Comparison of ENCODE assay signal across 1 cellular context in the genomic region with DNA sequence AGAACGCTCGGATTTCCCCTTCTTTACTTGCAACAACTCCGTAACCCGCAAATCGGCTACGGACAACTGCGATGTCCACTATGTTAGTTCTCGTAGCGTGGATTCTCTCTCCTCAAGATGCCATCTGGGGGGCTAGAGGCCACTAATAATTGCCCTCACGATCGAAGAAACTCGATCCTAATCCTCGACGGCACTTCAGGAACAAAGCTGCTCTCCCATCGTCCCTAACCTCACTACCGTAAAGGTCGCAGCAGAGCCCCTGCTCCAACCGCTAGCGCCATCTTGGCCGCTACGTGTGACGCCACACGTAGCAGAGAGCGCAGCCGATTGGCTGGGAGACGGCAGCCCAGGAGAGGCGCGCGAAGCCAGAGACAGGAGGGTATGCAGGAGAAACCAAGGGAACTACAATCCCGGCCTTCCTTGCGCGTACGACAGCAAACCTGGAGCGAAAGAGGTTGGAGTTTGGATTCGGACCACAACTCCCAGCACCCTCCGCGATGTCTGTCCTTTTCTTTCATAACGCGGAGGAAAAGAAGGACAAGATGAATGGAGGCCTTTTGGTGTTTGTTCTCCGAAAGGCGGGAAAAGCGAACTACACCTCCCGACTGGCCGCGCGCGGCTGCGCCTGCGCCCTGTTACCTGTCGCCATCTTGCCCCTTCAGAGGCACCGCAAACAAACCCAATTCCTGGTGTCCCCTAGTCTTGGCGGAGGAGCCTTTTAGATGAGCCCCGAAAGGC.
TF ChIP-seq lines count a peak whose summit lies in the region.

A gene with protein sequence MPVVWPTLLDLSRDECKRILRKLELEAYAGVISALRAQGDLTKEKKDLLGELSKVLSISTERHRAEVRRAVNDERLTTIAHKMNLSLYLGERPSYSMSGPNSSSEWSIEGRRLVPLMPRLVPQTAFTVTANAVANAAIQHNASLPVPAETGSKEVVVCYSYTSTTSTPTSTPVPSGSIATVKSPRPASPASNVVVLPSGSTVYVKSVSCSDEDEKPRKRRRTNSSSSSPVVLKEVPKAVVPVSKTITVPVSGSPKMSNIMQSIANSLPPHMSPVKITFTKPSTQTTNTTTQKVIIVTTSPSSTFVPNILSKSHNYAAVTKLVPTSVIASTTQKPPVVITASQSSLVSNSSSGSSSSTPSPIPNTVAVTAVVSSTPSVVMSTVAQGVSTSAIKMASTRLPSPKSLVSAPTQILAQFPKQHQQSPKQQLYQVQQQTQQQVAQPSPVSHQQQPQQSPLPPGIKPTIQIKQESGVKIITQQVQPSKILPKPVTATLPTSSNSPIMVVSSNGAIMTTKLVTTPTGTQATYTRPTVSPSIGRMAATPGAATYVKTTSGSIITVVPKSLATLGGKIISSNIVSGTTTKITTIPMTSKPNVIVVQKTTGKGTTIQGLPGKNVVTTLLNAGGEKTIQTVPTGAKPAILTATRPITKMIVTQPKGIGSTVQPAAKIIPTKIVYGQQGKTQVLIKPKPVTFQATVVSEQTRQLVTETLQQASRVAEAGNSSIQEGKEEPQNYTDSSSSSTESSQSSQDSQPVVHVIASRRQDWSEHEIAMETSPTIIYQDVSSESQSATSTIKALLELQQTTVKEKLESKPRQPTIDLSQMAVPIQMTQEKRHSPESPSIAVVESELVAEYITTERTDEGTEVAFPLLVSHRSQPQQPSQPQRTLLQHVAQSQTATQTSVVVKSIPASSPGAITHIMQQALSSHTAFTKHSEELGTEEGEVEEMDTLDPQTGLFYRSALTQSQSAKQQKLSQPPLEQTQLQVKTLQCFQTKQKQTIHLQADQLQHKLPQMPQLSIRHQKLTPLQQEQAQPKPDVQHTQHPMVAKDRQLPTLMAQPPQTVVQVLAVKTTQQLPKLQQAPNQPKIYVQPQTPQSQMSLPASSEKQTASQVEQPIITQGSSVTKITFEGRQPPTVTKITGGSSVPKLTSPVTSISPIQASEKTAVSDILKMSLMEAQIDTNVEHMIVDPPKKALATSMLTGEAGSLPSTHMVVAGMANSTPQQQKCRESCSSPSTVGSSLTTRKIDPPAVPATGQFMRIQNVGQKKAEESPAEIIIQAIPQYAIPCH (N-terminal part only) (plus strand): TSS at position 635 of the 738 bp plus-strand sequence. CDS start 1,921 bp downstream, outside the sequence.

TF ChIP-seq in K562, 482 proteins besides CTCF, POLR2A, EP300 and RAD21 (continued from another document and continues in another):
- TF ChIP-seq, protein P1, sequence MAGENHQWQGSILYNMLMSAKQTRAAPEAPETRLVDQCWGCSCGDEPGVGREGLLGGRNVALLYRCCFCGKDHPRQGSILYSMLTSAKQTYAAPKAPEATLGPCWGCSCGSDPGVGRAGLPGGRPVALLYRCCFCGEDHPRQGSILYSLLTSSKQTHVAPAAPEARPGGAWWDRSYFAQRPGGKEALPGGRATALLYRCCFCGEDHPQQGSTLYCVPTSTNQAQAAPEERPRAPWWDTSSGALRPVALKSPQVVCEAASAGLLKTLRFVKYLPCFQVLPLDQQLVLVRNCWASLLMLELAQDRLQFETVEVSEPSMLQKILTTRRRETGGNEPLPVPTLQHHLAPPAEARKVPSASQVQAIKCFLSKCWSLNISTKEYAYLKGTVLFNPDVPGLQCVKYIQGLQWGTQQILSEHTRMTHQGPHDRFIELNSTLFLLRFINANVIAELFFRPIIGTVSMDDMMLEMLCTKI (IDR thresholded peaks at IDR 0.05; ENCODE audit: partially characterized antibody): no peak
- TF ChIP-seq, protein P2, sequence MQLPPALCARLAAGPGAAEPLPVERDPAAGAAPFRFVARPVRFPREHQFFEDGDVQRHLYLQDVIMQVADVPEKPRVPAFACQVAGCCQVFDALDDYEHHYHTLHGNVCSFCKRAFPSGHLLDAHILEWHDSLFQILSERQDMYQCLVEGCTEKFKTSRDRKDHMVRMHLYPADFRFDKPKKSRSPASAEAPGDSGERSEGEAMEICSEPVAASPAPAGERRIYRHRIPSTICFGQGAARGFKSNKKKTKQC (CRISPR knock-in tag; IDR thresholded peaks at IDR 0.05): peak; percentile 94
- peak; percentile 14 to 65; a peak in 1 of 4 replicates for TF ChIP-seq FOXA3 (CRISPR knock-in tag; conservative IDR thresholded peaks at IDR 0.05 in 1 of 2, IDR thresholded peaks at IDR 0.05 in 1 of 2)
- no peak for TF ChIP-seq CAMTA2 (CRISPR knock-in tag; conservative IDR thresholded peaks at IDR 0.05)
- no peak; the same call in 1 of the 2 replicates for TF ChIP-seq MYC (IDR thresholded peaks at IDR 0.05; ENCODE audit: low read depth, low read length)
- TF ChIP-seq MYC (CRISPR knock-in tag; IDR thresholded peaks at IDR 0.05; ENCODE audit: borderline replicate concordance, low read depth): no peak; the same call in 1 of the 2 replicates
- no peak for TF ChIP-seq GATAD2A (IDR thresholded peaks at IDR 0.05)
- TF ChIP-seq JUND (IDR thresholded peaks at IDR 0.05; ENCODE audit: borderline replicate concordance, low read depth, low read length): peak; percentile 73
- TF ChIP-seq JUND (tag; IDR thresholded peaks at IDR 0.05; ENCODE audit: borderline replicate concordance, low read depth, low read length): no peak; the same call in 2 of the 3 replicates
- TF ChIP-seq ZNF785 (CRISPR knock-in tag; IDR thresholded peaks at IDR 0.05): no peak
- no peak for TF ChIP-seq ZNF41 (CRISPR knock-in tag; conservative IDR thresholded peaks at IDR 0.05)
- no peak for TF ChIP-seq EGR1 (conservative IDR thresholded peaks at IDR 0.05)
- TF ChIP-seq, protein P3, sequence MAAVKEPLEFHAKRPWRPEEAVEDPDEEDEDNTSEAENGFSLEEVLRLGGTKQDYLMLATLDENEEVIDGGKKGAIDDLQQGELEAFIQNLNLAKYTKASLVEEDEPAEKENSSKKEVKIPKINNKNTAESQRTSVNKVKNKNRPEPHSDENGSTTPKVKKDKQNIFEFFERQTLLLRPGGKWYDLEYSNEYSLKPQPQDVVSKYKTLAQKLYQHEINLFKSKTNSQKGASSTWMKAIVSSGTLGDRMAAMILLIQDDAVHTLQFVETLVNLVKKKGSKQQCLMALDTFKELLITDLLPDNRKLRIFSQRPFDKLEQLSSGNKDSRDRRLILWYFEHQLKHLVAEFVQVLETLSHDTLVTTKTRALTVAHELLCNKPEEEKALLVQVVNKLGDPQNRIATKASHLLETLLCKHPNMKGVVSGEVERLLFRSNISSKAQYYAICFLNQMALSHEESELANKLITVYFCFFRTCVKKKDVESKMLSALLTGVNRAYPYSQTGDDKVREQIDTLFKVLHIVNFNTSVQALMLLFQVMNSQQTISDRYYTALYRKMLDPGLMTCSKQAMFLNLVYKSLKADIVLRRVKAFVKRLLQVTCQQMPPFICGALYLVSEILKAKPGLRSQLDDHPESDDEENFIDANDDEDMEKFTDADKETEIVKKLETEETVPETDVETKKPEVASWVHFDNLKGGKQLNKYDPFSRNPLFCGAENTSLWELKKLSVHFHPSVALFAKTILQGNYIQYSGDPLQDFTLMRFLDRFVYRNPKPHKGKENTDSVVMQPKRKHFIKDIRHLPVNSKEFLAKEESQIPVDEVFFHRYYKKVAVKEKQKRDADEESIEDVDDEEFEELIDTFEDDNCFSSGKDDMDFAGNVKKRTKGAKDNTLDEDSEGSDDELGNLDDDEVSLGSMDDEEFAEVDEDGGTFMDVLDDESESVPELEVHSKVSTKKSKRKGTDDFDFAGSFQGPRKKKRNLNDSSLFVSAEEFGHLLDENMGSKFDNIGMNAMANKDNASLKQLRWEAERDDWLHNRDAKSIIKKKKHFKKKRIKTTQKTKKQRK (IDR thresholded peaks at IDR 0.05; ENCODE audit: borderline replicate concordance, low read depth, low read length): no peak
- no peak for TF ChIP-seq DACH1 (IDR thresholded peaks at IDR 0.05; ENCODE audit: partially characterized antibody)
- TF ChIP-seq NFE2L1 (tag; IDR thresholded peaks at IDR 0.05; ENCODE audit: borderline replicate concordance, low read depth): no peak
- TF ChIP-seq FOS (IDR thresholded peaks at IDR 0.05; ENCODE audit: extremely low read depth, insufficient read length): peak; percentile 31
- TF ChIP-seq TAF9B (IDR thresholded peaks at IDR 0.05; ENCODE audit: partially characterized antibody): peak; percentile 96
- TF ChIP-seq, protein P4, sequence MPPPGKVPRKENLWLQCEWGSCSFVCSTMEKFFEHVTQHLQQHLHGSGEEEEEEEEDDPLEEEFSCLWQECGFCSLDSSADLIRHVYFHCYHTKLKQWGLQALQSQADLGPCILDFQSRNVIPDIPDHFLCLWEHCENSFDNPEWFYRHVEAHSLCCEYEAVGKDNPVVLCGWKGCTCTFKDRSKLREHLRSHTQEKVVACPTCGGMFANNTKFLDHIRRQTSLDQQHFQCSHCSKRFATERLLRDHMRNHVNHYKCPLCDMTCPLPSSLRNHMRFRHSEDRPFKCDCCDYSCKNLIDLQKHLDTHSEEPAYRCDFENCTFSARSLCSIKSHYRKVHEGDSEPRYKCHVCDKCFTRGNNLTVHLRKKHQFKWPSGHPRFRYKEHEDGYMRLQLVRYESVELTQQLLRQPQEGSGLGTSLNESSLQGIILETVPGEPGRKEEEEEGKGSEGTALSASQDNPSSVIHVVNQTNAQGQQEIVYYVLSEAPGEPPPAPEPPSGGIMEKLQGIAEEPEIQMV (tag; conservative IDR thresholded peaks at IDR 0.05; ENCODE audit: low read depth): no peak
- no peak for TF ChIP-seq MXI1 (IDR thresholded peaks at IDR 0.05; ENCODE audit: low read depth, low read length)
- TF ChIP-seq JUN (IDR thresholded peaks at IDR 0.05; ENCODE audit: borderline replicate concordance, low read depth, low read length): peak; percentile 33; the same call in 1 of the 2 replicates
- peak; percentile 75; the same call in 1 of the 2 replicates for TF ChIP-seq JUN (CRISPR knock-in tag; IDR thresholded peaks at IDR 0.05; ENCODE audit: borderline replicate concordance)
- TF ChIP-seq EP400 (IDR thresholded peaks at IDR 0.05): peak; percentile 84
- no peak for TF ChIP-seq ZNF197 (CRISPR knock-in tag; IDR thresholded peaks at IDR 0.05; ENCODE audit: low read depth)
- no peak for TF ChIP-seq ZNF79 (CRISPR knock-in tag; IDR thresholded peaks at IDR 0.05; ENCODE audit: low read depth)
- no peak for TF ChIP-seq ZNF311 (CRISPR knock-in tag; IDR thresholded peaks at IDR 0.05)
- peak; percentile 70 for TF ChIP-seq RBBP5 (IDR thresholded peaks at IDR 0.05; ENCODE audit: borderline replicate concordance, insufficient read depth, low read length, poor library complexity, severe bottlenecking)
- TF ChIP-seq ZNF583 (CRISPR knock-in tag; IDR thresholded peaks at IDR 0.05): no peak
- peak; percentile 43 for TF ChIP-seq CCNT2 (IDR thresholded peaks at IDR 0.05; ENCODE audit: borderline replicate concordance, extremely low read depth, insufficient read length, low read depth, low read length)
- TF ChIP-seq TAF7 (tag; IDR thresholded peaks at IDR 0.05): peak; percentile 98
- TF ChIP-seq, protein P5, sequence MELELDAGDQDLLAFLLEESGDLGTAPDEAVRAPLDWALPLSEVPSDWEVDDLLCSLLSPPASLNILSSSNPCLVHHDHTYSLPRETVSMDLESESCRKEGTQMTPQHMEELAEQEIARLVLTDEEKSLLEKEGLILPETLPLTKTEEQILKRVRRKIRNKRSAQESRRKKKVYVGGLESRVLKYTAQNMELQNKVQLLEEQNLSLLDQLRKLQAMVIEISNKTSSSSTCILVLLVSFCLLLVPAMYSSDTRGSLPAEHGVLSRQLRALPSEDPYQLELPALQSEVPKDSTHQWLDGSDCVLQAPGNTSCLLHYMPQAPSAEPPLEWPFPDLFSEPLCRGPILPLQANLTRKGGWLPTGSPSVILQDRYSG (tag; conservative IDR thresholded peaks at IDR 0.05; ENCODE audit: low read depth): 0 out of 2 replicates have a peak, but pooled peaks have one; percentile 12
- TF ChIP-seq TEAD1 (CRISPR knock-in tag; IDR thresholded peaks at IDR 0.05): peak in 1 of 2 experiments; percentile 90; a peak in 2 of 4 replicates
- TF ChIP-seq, protein P6, sequence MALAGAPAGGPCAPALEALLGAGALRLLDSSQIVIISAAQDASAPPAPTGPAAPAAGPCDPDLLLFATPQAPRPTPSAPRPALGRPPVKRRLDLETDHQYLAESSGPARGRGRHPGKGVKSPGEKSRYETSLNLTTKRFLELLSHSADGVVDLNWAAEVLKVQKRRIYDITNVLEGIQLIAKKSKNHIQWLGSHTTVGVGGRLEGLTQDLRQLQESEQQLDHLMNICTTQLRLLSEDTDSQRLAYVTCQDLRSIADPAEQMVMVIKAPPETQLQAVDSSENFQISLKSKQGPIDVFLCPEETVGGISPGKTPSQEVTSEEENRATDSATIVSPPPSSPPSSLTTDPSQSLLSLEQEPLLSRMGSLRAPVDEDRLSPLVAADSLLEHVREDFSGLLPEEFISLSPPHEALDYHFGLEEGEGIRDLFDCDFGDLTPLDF (CRISPR knock-in tag; IDR thresholded peaks at IDR 0.05): peak; percentile 66
- TF ChIP-seq PRMT5 (CRISPR knock-in tag; IDR thresholded peaks at IDR 0.05): no peak
- TF ChIP-seq ESRRA (IDR thresholded peaks at IDR 0.05; ENCODE audit: borderline replicate concordance, low read depth): peak; percentile 93
- no peak for TF ChIP-seq ZNF253 (CRISPR knock-in tag; conservative IDR thresholded peaks at IDR 0.05)
- peak; percentile 97 for TF ChIP-seq TBP (optimal IDR thresholded peaks at IDR 0.05; ENCODE audit: low read depth, low read length)
- TF ChIP-seq HDAC8 (tag; IDR thresholded peaks at IDR 0.05): no peak
- TF ChIP-seq, protein P7, sequence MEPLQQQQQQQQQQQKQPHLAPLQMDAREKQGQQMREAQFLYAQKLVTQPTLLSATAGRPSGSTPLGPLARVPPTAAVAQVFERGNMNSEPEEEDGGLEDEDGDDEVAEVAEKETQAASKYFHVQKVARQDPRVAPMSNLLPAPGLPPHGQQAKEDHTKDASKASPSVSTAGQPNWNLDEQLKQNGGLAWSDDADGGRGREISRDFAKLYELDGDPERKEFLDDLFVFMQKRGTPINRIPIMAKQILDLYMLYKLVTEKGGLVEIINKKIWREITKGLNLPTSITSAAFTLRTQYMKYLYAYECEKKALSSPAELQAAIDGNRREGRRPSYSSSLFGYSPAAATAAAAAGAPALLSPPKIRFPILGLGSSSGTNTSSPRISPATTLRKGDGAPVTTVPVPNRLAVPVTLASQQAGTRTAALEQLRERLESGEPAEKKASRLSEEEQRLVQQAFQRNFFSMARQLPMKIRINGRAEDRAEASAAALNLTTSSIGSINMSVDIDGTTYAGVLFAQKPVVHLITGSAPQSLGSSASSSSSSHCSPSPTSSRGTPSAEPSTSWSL (CRISPR knock-in tag; IDR thresholded peaks at IDR 0.05; ENCODE audit: borderline replicate concordance): no peak
- no peak for TF ChIP-seq HDAC3 (IDR thresholded peaks at IDR 0.05; ENCODE audit: borderline replicate concordance, partially characterized antibody)
- no peak for TF ChIP-seq ZNF589 (CRISPR knock-in tag; IDR thresholded peaks at IDR 0.05; ENCODE audit: low read depth)
- no peak for TF ChIP-seq CREBBP (IDR thresholded peaks at IDR 0.05; ENCODE audit: low read depth, low read length)
- peak; percentile 48; the same call in 1 of the 2 replicates for TF ChIP-seq LCOR (CRISPR knock-in tag; IDR thresholded peaks at IDR 0.05)
- no peak for TF ChIP-seq LEF1 (IDR thresholded peaks at IDR 0.05)
- TF ChIP-seq, protein P8, sequence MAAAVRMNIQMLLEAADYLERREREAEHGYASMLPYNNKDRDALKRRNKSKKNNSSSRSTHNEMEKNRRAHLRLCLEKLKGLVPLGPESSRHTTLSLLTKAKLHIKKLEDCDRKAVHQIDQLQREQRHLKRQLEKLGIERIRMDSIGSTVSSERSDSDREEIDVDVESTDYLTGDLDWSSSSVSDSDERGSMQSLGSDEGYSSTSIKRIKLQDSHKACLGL (CRISPR knock-in tag; IDR thresholded peaks at IDR 0.05; ENCODE audit: borderline replicate concordance, poor library complexity, severe bottlenecking): no peak
- TF ChIP-seq ZNF830 (CRISPR knock-in tag; IDR thresholded peaks at IDR 0.05): 0 out of 2 replicates have a peak, but pooled peaks have one; percentile 49
- no peak for TF ChIP-seq TEAD2 (tag; IDR thresholded peaks at IDR 0.05)
